Comparison of ENCODE assay signal across 20 cellular contexts in genomic region chr2:215527738-215528137, GRCh38.
DNase-seq lines count a peak whose midpoint lies in the region; ATAC-seq, FAIRE-seq and TF ChIP-seq lines count a peak whose summit lies in the region.
"Had no signal": no experiment of that assay in that cellular context is flagged by ENCODE, and none has a peak within 500 bp of the region (broad histone marks: within the 10 kb centered on the region; RNA-seq: fewer than 3 reads in every experiment).

No MANE protein-coding gene starts in this region.

- peak; percentile 47 for DNase-seq in AG20443 (ENCODE audit: low spot score)
- peak; percentile 14 for DNase-seq in RCC 7860 (ENCODE audit: low spot score)
- DNase-seq in epithelial cell of prostate (ENCODE audit: low read depth, low spot score): no peak
- peak in 1 of 2 donors; percentile 31 for DNase-seq in trophoblast cell
- DNase-seq in activated naive CD4-positive, alpha-beta T cell (lab: John Stamatoyannopoulos, UW): no peak
- DNase-seq in NCI-H2081 treated with DMSO at 0.1 percent for 48 hours (lab: John Stamatoyannopoulos, UW): no peak
- no peak for DNase-seq in CD4-positive, alpha-beta T cell
- DNase-seq: activated CD4-positive, alpha-beta memory T cell treated with anti-CD3 and anti-CD28 coated beads for 36 hours; activated T-cell treated with anti-CD3 and anti-CD28 coated beads, Interleukin-2, amount 50 U/mL, for 48 hours; C1 segment of cervical spinal cord; DMS153; heart right ventricle; islet precursor cell; mesendoderm; NCI-H526; WERI-Rb-1 had no signal

- H3K4me1 Mint-ChIP-seq in CD4-positive, alpha-beta T cell (ENCODE audit: low read depth): no peaks in the 10 kb centered on the region

- peak overlapping the region; percentile 90 for H2BK12ac ChIP-seq in trophoblast cell (ENCODE audit: low read length)

- H3K9ac ChIP-seq in trophoblast cell (ENCODE audit: low read length): no peak overlapping the region

- no peak overlapping the region for H3K23ac ChIP-seq in trophoblast cell (ENCODE audit: low read length)

- H3K27ac ChIP-seq in epithelial cell of prostate: peak overlapping the region; percentile 85
- no peak overlapping the region for H3K27ac ChIP-seq in trophoblast cell (ENCODE audit: low read depth, low read length)
- no peak overlapping the region for H3K27ac ChIP-seq in CD4-positive, alpha-beta T cell (ENCODE audit: low read depth, low read length)
- H3K27ac ChIP-seq: neutrophil, right atrium auricular region, WERI-Rb-1 had no signal

- no peak overlapping the region for H2AFZ ChIP-seq in trophoblast cell (ENCODE audit: insufficient read depth, low read length, poor library complexity)

- no peak overlapping the region for H3K4me3 ChIP-seq in trophoblast cell (ENCODE audit: low read depth, low read length)
- H3K4me3 ChIP-seq: heart right ventricle, right atrium auricular region had no signal

- peak overlapping the region; percentile 43 for H4K91ac ChIP-seq in trophoblast cell (ENCODE audit: low read depth, low read length)

- H4K8ac ChIP-seq in trophoblast cell (ENCODE audit: low read depth, low read length): no peak overlapping the region

- H3K79me2 ChIP-seq in trophoblast cell (ENCODE audit: control insufficient read depth, insufficient read depth, low read length, poor library complexity): no peaks in the 10 kb centered on the region

- peaks cover 8% of the 10 kb centered on the region for H3K79me1 ChIP-seq in trophoblast cell (ENCODE audit: low read length)

- H3K27me3 ChIP-seq in trophoblast cell (ENCODE audit: insufficient read depth, low read length): no peaks in the 10 kb centered on the region
- H3K27me3 ChIP-seq in CD4-positive, alpha-beta T cell (ENCODE audit: control insufficient read depth, insufficient read depth, low read length): no peaks in the 10 kb centered on the region
- H3K27me3 ChIP-seq: heart right ventricle, neutrophil, right atrium auricular region had no signal

- no peak overlapping the region for H3K27ac Mint-ChIP-seq in CD4-positive, alpha-beta T cell
- H3K27ac Mint-ChIP-seq: activated CD4-positive, alpha-beta memory T cell treated with anti-CD3 and anti-CD28 coated beads for 36 hours had no signal

- H3K4me3 Mint-ChIP-seq in CD4-positive, alpha-beta T cell: no peak overlapping the region
- H3K4me3 Mint-ChIP-seq: activated CD4-positive, alpha-beta memory T cell treated with anti-CD3 and anti-CD28 coated beads for 36 hours had no signal

- no peak overlapping the region for H4K12ac ChIP-seq in trophoblast cell (ENCODE audit: low read depth, low read length)

- H3K4me2 ChIP-seq in trophoblast cell (ENCODE audit: low read length): no peak overlapping the region

- no peak overlapping the region for H3K18ac ChIP-seq in trophoblast cell (ENCODE audit: low read length)

- no peaks in the 10 kb centered on the region for H3K9me3 ChIP-seq in trophoblast cell (ENCODE audit: insufficient read depth, low read depth, low read length)
- H3K9me3 ChIP-seq in CD4-positive, alpha-beta T cell (ENCODE audit: control insufficient read depth, low read length): no peaks in the 10 kb centered on the region
- H3K9me3 ChIP-seq: neutrophil, right atrium auricular region had no signal

- H3K14ac ChIP-seq in trophoblast cell (ENCODE audit: low read length): peak overlapping the region; percentile 26

- H2AK5ac ChIP-seq in trophoblast cell (ENCODE audit: low read length): no peak overlapping the region

- peaks cover 14% of the 10 kb centered on the region for H3K27me3 Mint-ChIP-seq in CD4-positive, alpha-beta T cell

- no peak for TF ChIP-seq CTCF in CD4-positive, alpha-beta T cell (IDR thresholded peaks at IDR 0.05)

- H2BK5ac ChIP-seq in trophoblast cell (ENCODE audit: low read depth, low read length, poor library complexity): peak overlapping the region; percentile 52

- POLR2A ChIA-PET in CD4-positive, alpha-beta T cell (lab: Charles Lee): no interaction called here

- intact Hi-C loops in CD4-positive, alpha-beta T cell (cut with DNase I, micrococcal nuclease): no loop called here

- H3K36me3 Mint-ChIP-seq in CD4-positive, alpha-beta T cell (ENCODE audit: low read depth): no peaks in the 10 kb centered on the region
- H3K36me3 Mint-ChIP-seq: activated CD4-positive, alpha-beta memory T cell treated with anti-CD3 and anti-CD28 coated beads for 36 hours had no signal

- peaks cover 2% of the 10 kb centered on the region in 2 experiments for H3K4me1 ChIP-seq in trophoblast cell (ENCODE audit: control insufficient read depth in 1 of 2, insufficient read depth in 2 of 2, low read length in 2 of 2)
- H3K4me1 ChIP-seq: right atrium auricular region had no signal

- H3K9me3 Mint-ChIP-seq in CD4-positive, alpha-beta T cell: no peaks in the 10 kb centered on the region

- no CpG with 5 or more reads among the region's 1 CpG for WGBS in trophoblast cell (ENCODE audit: extremely low coverage, insufficient coverage, insufficient read length)

- CTCF ChIA-PET in CD4-positive, alpha-beta T cell (lab: Charles Lee): no interaction called here

- no peaks in the 10 kb centered on the region for H3K36me3 ChIP-seq in trophoblast cell (ENCODE audit: control insufficient read depth in 1 of 2, insufficient read depth in 2 of 2, low read length in 2 of 2)
- H3K36me3 ChIP-seq: heart right ventricle, neutrophil, right atrium auricular region, WERI-Rb-1 had no signal

- no peak for FAIRE-seq in RCC 7860 (lab: Jason Lieb, UNC)
- FAIRE-seq: GM19239 had no signal

- ATAC-seq in HG02981 (IDR thresholded peaks at IDR 0.05; ENCODE audit: unreplicated experiment): no peak
- no peak for ATAC-seq in CD4-positive, alpha-beta T cell (ENCODE audit: poor library complexity)

- H3K4ac ChIP-seq in trophoblast cell (ENCODE audit: low read depth, low read length): no peak overlapping the region

- peak overlapping the region; percentile 46 for H2BK120ac ChIP-seq in trophoblast cell (ENCODE audit: insufficient read depth, low read length, poor library complexity)

Comparison
In these comparisons a context has a peak if more than half of its experiments do, and no peak if none do; other contexts are left out.
1. DNase-seq: peak in AG20443 (single experiment) and RCC 7860 (single experiment); none in epithelial cell of prostate (single experiment), activated naive CD4-positive, alpha-beta T cell (0 of 4), NCI-H2081 treated with DMSO at 0.1 percent for 48 hours (single experiment) and CD4-positive, alpha-beta T cell (0 of 10).